9 cellular contexts compared by ENCODE assay signal in the genomic region with DNA sequence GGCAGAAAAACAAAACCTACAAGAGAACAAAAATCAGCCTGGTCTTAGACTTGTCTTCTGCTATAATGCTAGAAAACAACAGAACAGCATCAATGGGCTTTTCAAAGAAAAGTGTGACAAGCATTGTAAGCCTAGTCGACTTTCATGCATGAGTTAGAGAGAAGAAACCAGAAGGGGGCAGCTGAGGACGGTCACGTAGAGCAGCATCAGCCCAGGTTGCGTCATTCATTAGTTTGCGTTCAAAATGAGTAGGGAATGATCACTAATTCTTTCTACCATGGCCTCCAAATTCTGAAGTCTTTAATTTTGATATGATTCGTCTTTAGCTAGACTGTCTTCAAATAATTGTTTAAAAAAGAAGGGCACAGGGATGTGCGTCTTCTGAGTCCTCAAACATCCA. TPM values are rescaled to one million over a fixed set of nuclear protein-coding genes. Genes with fewer than 3 reads are reported as not detected.
DNase-seq lines count a peak whose midpoint lies in the region; ATAC-seq and TF ChIP-seq lines count a peak whose summit lies in the region.
"Had no signal": no experiment of that assay in that cellular context is flagged by ENCODE, and none has a peak within 500 bp of the region (broad histone marks: within the 10 kb centered on the region; RNA-seq: fewer than 3 reads in every experiment).

No MANE protein-coding gene starts in this region.

- no peak for TF ChIP-seq POLR2A in suprapubic skin (IDR thresholded peaks at IDR 0.05)

- no peaks in the 10 kb centered on the region for H3K36me3 ChIP-seq in suprapubic skin

- no peaks in the 10 kb centered on the region for H3K9me3 ChIP-seq in suprapubic skin

- no peaks in the 10 kb centered on the region for H3K27me3 ChIP-seq in suprapubic skin

- H3K4me3 ChIP-seq in epithelial cell of esophagus (ENCODE audit: low read length) (no peak overlapping the region), suprapubic skin (no peak overlapping the region)

- H3K4me1 ChIP-seq in suprapubic skin: peaks cover 9% of the 10 kb centered on the region

- DNase-seq in stimulated activated CD4-positive, alpha-beta T cell treated with anti-CD3 and anti-CD28 coated beads, Interleukin-15, amount 100 ng/mL, for 24 hours: peak; percentile 28
- DNase-seq in stimulated activated CD4-positive, alpha-beta T cell treated with anti-CD3 and anti-CD28 coated beads, Interleukin-2, amount 100 ng/mL, for 48 hours: no peak
- DNase-seq in NCI-H524 (lab: John Stamatoyannopoulos, UW) (peak; percentile 15 to 45), epithelial cell of esophagus (ENCODE audit: low read depth) (peak; percentile 70), left colon (no peak), suprapubic skin (ENCODE audit: low spot score in 2 of 2) (no peak), NCI-H128 (lab: John Stamatoyannopoulos, UW; ENCODE audit: unreplicated experiment) (no peak)
- DNase-seq: T-helper 9 cell had no signal

- H3K27ac ChIP-seq in suprapubic skin: no peak overlapping the region

- no peak for TF ChIP-seq EP300 in suprapubic skin (IDR thresholded peaks at IDR 0.05)

- ATAC-seq in left colon (no peak), HG02763 (IDR thresholded peaks at IDR 0.05; ENCODE audit: unreplicated experiment) (no peak)

- WGBS in suprapubic skin: 59% methylated on average over 7 of the region's 7 CpGs

- TF ChIP-seq CTCF in epithelial cell of esophagus (IDR thresholded peaks at IDR 0.05; ENCODE audit: insufficient read depth, low read depth, low read length, missing control alignments) (peak; percentile 39), suprapubic skin (IDR thresholded peaks at IDR 0.05) (no peak)

- intact Hi-C loops in left colon (cut with DNase I, micrococcal nuclease): no loop called here

RNA-seq across cellular contexts. Expression of gene ISCA1, which starts 4.7 kb away (rescaled TPM):
- total RNA-seq in left colon (10 to 100 TPM; 25.1 to 26.6 TPM), suprapubic skin (10 to 100 TPM; 33.0 to 38.0 (median 33.9) TPM)

RNA-seq across cellular contexts. Expression of gene C9orf153, which starts 27.6 kb away (rescaled TPM):
- total RNA-seq in left colon (under 1 TPM in 1 of 2 donors, not detected in 1; 0.20 TPM), suprapubic skin (1 to 10 TPM in 1 of 4 donors, under 1 TPM in 1, not detected in 2; 0.34 to 7.6 TPM)

Comparison
In these comparisons a context has a peak if more than half of its experiments do, and no peak if none do; other contexts are left out.
1. DNase-seq: peak in stimulated activated CD4-positive, alpha-beta T cell treated with anti-CD3 and anti-CD28 coated beads, Interleukin-15, amount 100 ng/mL, for 24 hours (single experiment), NCI-H524 (2 of 2) and epithelial cell of esophagus (single experiment); none in stimulated activated CD4-positive, alpha-beta T cell treated with anti-CD3 and anti-CD28 coated beads, Interleukin-2, amount 100 ng/mL, for 48 hours (0 of 2), left colon (0 of 2), suprapubic skin (0 of 2) and NCI-H128 (single experiment).